ENCODE assay signal across 13 cellular contexts in genomic region chr5:134041570-134042411, GRCh38. TPM values are rescaled to one million over a fixed set of nuclear protein-coding genes. Genes with fewer than 3 reads are reported as not detected.
DNase-seq lines count a peak whose midpoint lies in the region; ATAC-seq and TF ChIP-seq lines count a peak whose summit lies in the region.
"Had no signal": no experiment of that assay in that cellular context is flagged by ENCODE, and none has a peak within 500 bp of the region (broad histone marks: within the 10 kb centered on the region; RNA-seq: fewer than 3 reads in every experiment).

No MANE protein-coding gene starts in this region.

- H3K27me3 Mint-ChIP-seq in activated naive CD8-positive, alpha-beta T cell treated with anti-CD3 and anti-CD28 coated beads, Interleukin-2, amount 50 U/mL, for 24 hours, result no peaks in the 10 kb centered on the region

- H3K9me3 ChIP-seq in left ventricle myocardium inferior (replicated peaks) (no peaks in the 10 kb centered on the region), esophagus muscularis mucosa (no peaks in the 10 kb centered on the region), transverse colon (no peaks in the 10 kb centered on the region)
- H3K9me3 ChIP-seq: body of pancreas, Peyer's patch, uterus had no signal

- H3K27ac ChIP-seq in left ventricle myocardium inferior (replicated peaks), result no peak overlapping the region
- no peak overlapping the region for H3K27ac ChIP-seq in esophagus muscularis mucosa (replicated peaks in 1 of 4)
- H3K27ac ChIP-seq in transverse colon, result no peak overlapping the region
- H3K27ac ChIP-seq: body of pancreas, Peyer's patch, uterus had no signal

- H3K27me3 ChIP-seq in GM06990 (replicated peaks; ENCODE audit: control insufficient read depth, insufficient read depth, low read length) (no peaks in the 10 kb centered on the region), left ventricle myocardium inferior (ENCODE audit: low read depth) (no peaks in the 10 kb centered on the region), esophagus muscularis mucosa (no peaks in the 10 kb centered on the region), transverse colon (no peaks in the 10 kb centered on the region)
- H3K27me3 ChIP-seq: body of pancreas, Peyer's patch, uterus had no signal

- DNase-seq in GM06990 (ENCODE audit: extremely low read depth, insufficient read length) (peak; percentile 61), left ventricle myocardium inferior (no peak), esophagus muscularis mucosa (ENCODE audit: extremely low spot score) (no peak), transverse colon (no peak)
- DNase-seq in activated naive CD8-positive, alpha-beta T cell treated with anti-CD3 and anti-CD28 coated beads, Interleukin-2, amount 50 U/mL, for 24 hours, result peak; percentile 16
- DNase-seq: body of pancreas, endodermal cell, glutamatergic neuron, Peyer's patch, uterus had no signal

- H3K4me1 ChIP-seq in left ventricle myocardium inferior, result no peaks in the 10 kb centered on the region
- no peaks in the 10 kb centered on the region for H3K4me1 ChIP-seq in esophagus muscularis mucosa
- no peaks in the 10 kb centered on the region for H3K4me1 ChIP-seq in transverse colon
- H3K4me1 ChIP-seq: Peyer's patch, uterus had no signal

- in situ Hi-C loops in transverse colon (cut with MboI; ENCODE audit: low pct_ligation_motif_present in 1 of 4, low pct_unique_long_range_greater_than_20kb in 1 of 4, low sequenced_read_pairs in 3 of 4), result loop anchor here (5.0 to 25.0 kb wide), 3 partner anchors 101 to 246 kb away; no protein-coding TSS in a partner anchor

- no peak overlapping the region for H3K4me3 Mint-ChIP-seq in activated naive CD8-positive, alpha-beta T cell treated with anti-CD3 and anti-CD28 coated beads, Interleukin-2, amount 50 U/mL, for 24 hours
- H3K4me3 Mint-ChIP-seq: endodermal cell had no signal

- no peaks in the 10 kb centered on the region for H3K36me3 Mint-ChIP-seq in activated naive CD8-positive, alpha-beta T cell treated with anti-CD3 and anti-CD28 coated beads, Interleukin-2, amount 50 U/mL, for 24 hours (ENCODE audit: low read depth)

- intact Hi-C loops in left ventricle myocardium inferior (cut with micrococcal nuclease) (loop anchor here (5.0 kb wide), 1 partner anchor 101 kb away; no protein-coding TSS in a partner anchor), esophagus muscularis mucosa (cut with DNase I) (no loop called here), transverse colon (cut with DNase I; ENCODE audit: low total_unique reads) (loop anchor here (5.0 kb wide), 1 partner anchor 106 kb away; no protein-coding TSS in a partner anchor)

- TF ChIP-seq CTCF in GM06990 (IDR thresholded peaks at IDR 0.05; ENCODE audit: insufficient read depth, low read length, poor library complexity, severe bottlenecking), result no peak
- TF ChIP-seq CTCF in left ventricle myocardium inferior (IDR thresholded peaks at IDR 0.05; ENCODE audit: borderline replicate concordance), result no peak
- TF ChIP-seq CTCF in esophagus muscularis mucosa (IDR thresholded peaks at IDR 0.05), result no peak
- TF ChIP-seq CTCF in transverse colon (IDR thresholded peaks at IDR 0.05), result no peak

- no peak overlapping the region for H3K4me3 ChIP-seq in GM06990 (replicated peaks; ENCODE audit: low read depth, low read length)
- H3K4me3 ChIP-seq in left ventricle myocardium inferior, result no peak overlapping the region
- no peak overlapping the region for H3K4me3 ChIP-seq in esophagus muscularis mucosa
- H3K4me3 ChIP-seq in transverse colon, result no peak overlapping the region
- H3K4me3 ChIP-seq: body of pancreas, Peyer's patch, uterus had no signal

- ATAC-seq in GM19043 (IDR thresholded peaks at IDR 0.05; ENCODE audit: low read depth, unreplicated experiment) (peak; percentile 56), HG02973 (IDR thresholded peaks at IDR 0.05; ENCODE audit: unreplicated experiment) (peak; percentile 58), HG02588 (IDR thresholded peaks at IDR 0.05; ENCODE audit: unreplicated experiment) (no peak)
- ATAC-seq in activated naive CD8-positive, alpha-beta T cell treated with anti-CD3 and anti-CD28 coated beads, Interleukin-2, amount 50 U/mL, for 24 hours, result no peak
- ATAC-seq: body of pancreas had no signal

- H3K4me1 Mint-ChIP-seq in activated naive CD8-positive, alpha-beta T cell treated with anti-CD3 and anti-CD28 coated beads, Interleukin-2, amount 50 U/mL, for 24 hours, result peaks cover 39% of the 10 kb centered on the region

- TF ChIP-seq EP300 in esophagus muscularis mucosa (IDR thresholded peaks at IDR 0.05) (no peak), transverse colon (IDR thresholded peaks at IDR 0.05; ENCODE audit: low read depth) (no peak)

- no peaks in the 10 kb centered on the region for H3K9me3 Mint-ChIP-seq in activated naive CD8-positive, alpha-beta T cell treated with anti-CD3 and anti-CD28 coated beads, Interleukin-2, amount 50 U/mL, for 24 hours

- H3K36me3 ChIP-seq in GM06990 (ENCODE audit: control insufficient read depth, insufficient read depth, low read length), result no peaks in the 10 kb centered on the region
- H3K36me3 ChIP-seq in left ventricle myocardium inferior, result no peaks in the 10 kb centered on the region
- no peaks in the 10 kb centered on the region for H3K36me3 ChIP-seq in esophagus muscularis mucosa
- H3K36me3 ChIP-seq in transverse colon, result no peaks in the 10 kb centered on the region
- H3K36me3 ChIP-seq: Peyer's patch, uterus had no signal

- WGBS in esophagus muscularis mucosa, result 85% methylated on average over 8 of the region's 11 CpGs
- WGBS in transverse colon (ENCODE audit: low coverage in 1 of 2), 2 donors, result 81 to 93% methylated on average over 2 to 11 of the region's 11 CpGs

- H3K27ac Mint-ChIP-seq in activated naive CD8-positive, alpha-beta T cell treated with anti-CD3 and anti-CD28 coated beads, Interleukin-2, amount 50 U/mL, for 24 hours, result no peak overlapping the region
- H3K27ac Mint-ChIP-seq: endodermal cell had no signal

- TF ChIP-seq POLR2A in esophagus muscularis mucosa (IDR thresholded peaks at IDR 0.05; ENCODE audit: low read depth) (no peak), transverse colon (IDR thresholded peaks at IDR 0.05) (no peak)

RNA-seq across cellular contexts. Expression of gene VDAC1, which starts 37.0 kb away (rescaled TPM):
- 501 TPM for total RNA-seq in left ventricle myocardium inferior
- 100 to 1,000 TPM; 113 to 125 (median 118) TPM for total RNA-seq in esophagus muscularis mucosa
- 100 to 1,000 TPM; 106 to 210 (median 180) TPM for total RNA-seq in transverse colon

Comparison
In these comparisons a context has a peak if more than half of its experiments do, and no peak if none do; other contexts are left out.
1. DNase-seq: peak in GM06990 (single experiment) and activated naive CD8-positive, alpha-beta T cell treated with anti-CD3 and anti-CD28 coated beads, Interleukin-2, amount 50 U/mL, for 24 hours (single experiment); none in left ventricle myocardium inferior (single experiment), esophagus muscularis mucosa (single experiment) and transverse colon (single experiment).
2. ATAC-seq: peak in GM19043 (single experiment) and HG02973 (single experiment); none in activated naive CD8-positive, alpha-beta T cell treated with anti-CD3 and anti-CD28 coated beads, Interleukin-2, amount 50 U/mL, for 24 hours (single experiment) and HG02588 (single experiment).